In the genomic region with DNA sequence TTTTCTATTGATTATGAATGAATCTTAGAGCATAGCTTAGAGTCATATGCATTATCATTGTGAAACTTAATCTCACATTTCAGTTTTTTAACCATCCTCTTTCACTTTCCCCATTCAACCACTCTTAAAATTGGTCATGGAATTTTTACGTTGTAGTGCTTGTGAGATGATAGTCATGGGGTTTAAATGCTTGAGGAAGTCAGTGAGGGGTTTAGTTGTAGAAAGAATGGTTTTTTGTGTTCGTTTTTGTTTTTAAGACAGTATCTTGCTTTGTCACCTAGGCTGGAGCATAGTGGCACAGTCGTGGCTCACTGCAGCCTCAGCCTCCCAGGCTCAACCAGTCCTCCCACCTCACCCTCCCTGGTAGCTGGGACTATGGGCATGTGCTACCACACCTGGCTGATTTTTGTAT, we compare ENCODE assay signal across 9 cellular contexts. TPM values are rescaled to one million over a fixed set of nuclear protein-coding genes. Genes with fewer than 3 reads are reported as not detected.
DNase-seq lines count a peak whose midpoint lies in the region; ATAC-seq and TF ChIP-seq lines count a peak whose summit lies in the region.
"Had no signal": no experiment of that assay in that cellular context is flagged by ENCODE, and none has a peak within 500 bp of the region (broad histone marks: within the 10 kb centered on the region; RNA-seq: fewer than 3 reads in every experiment).

No MANE protein-coding gene starts in this region.

- peaks cover 65% of the 10 kb centered on the region for H3K4me1 Mint-ChIP-seq in activated T-cell treated with anti-CD3 and anti-CD28 coated beads, Interleukin-2, amount 50 U/mL, for 24 hours (ENCODE audit: low read depth)
- H3K4me1 Mint-ChIP-seq in activated T-cell treated with anti-CD3 and anti-CD28 coated beads, Interleukin-2, amount 50 U/mL, for 4 hours (ENCODE audit: low read depth): peaks cover 57% of the 10 kb centered on the region

- peaks cover 33 to 92% (median 53%) of the 10 kb centered on the region in 4 donors for H3K4me1 ChIP-seq in stomach

- peak overlapping the region; percentile 96 for H3K27ac Mint-ChIP-seq in activated T-cell treated with anti-CD3 and anti-CD28 coated beads, Interleukin-2, amount 50 U/mL, for 24 hours

- peak; percentile 49 for ATAC-seq in HG03060 (IDR thresholded peaks at IDR 0.05; ENCODE audit: low read depth, unreplicated experiment)
- peak; percentile 87 to 89 for ATAC-seq in activated T-cell treated with anti-CD3 and anti-CD28 coated beads, Interleukin-2, amount 50 U/mL, for 4 hours

- no peaks in the 10 kb centered on the region for H3K27me3 ChIP-seq in stomach
- H3K27me3 ChIP-seq: BLaER1 had no signal

- H3K27me3 Mint-ChIP-seq in activated T-cell treated with anti-CD3 and anti-CD28 coated beads, Interleukin-2, amount 50 U/mL, for 24 hours: no peaks in the 10 kb centered on the region
- H3K27me3 Mint-ChIP-seq in activated T-cell treated with anti-CD3 and anti-CD28 coated beads, Interleukin-2, amount 50 U/mL, for 4 hours (ENCODE audit: low read depth): no peaks in the 10 kb centered on the region

- intact Hi-C loops in stomach (cut with DNase I; ENCODE audit: low total_unique reads): no loop called here

- H3K36me3 ChIP-seq in stomach: peaks cover 0 to 44% (median 22%) of the 10 kb centered on the region in 4 donors

- WGBS in stomach, 5 donors: 44 to 71% (median 68%) methylated on average over 3 of the region's 3 CpGs

- no peaks in the 10 kb centered on the region for H3K9me3 Mint-ChIP-seq in activated T-cell treated with anti-CD3 and anti-CD28 coated beads, Interleukin-2, amount 50 U/mL, for 24 hours
- no peaks in the 10 kb centered on the region for H3K9me3 Mint-ChIP-seq in activated T-cell treated with anti-CD3 and anti-CD28 coated beads, Interleukin-2, amount 50 U/mL, for 4 hours

- no peak for TF ChIP-seq CTCF in stomach (IDR thresholded peaks at IDR 0.05)

- H3K4me3 ChIP-seq in stomach: no peak overlapping the region
- H3K4me3 ChIP-seq: BLaER1 had no signal

- peaks cover 49% of the 10 kb centered on the region for H3K36me3 Mint-ChIP-seq in activated T-cell treated with anti-CD3 and anti-CD28 coated beads, Interleukin-2, amount 50 U/mL, for 24 hours (ENCODE audit: low read depth)
- peaks cover 19% of the 10 kb centered on the region for H3K36me3 Mint-ChIP-seq in activated T-cell treated with anti-CD3 and anti-CD28 coated beads, Interleukin-2, amount 50 U/mL, for 4 hours (ENCODE audit: insufficient read depth)

- peak overlapping the region; percentile 69 to 84 (median 71) for H3K27ac ChIP-seq in stomach
- H3K27ac ChIP-seq: BLaER1 had no signal

- no peak for TF ChIP-seq EP300 in stomach (IDR thresholded peaks at IDR 0.05)

- H3K4me3 Mint-ChIP-seq in activated T-cell treated with anti-CD3 and anti-CD28 coated beads, Interleukin-2, amount 50 U/mL, for 24 hours: peak overlapping the region; percentile 46
- H3K4me3 Mint-ChIP-seq in activated T-cell treated with anti-CD3 and anti-CD28 coated beads, Interleukin-2, amount 50 U/mL, for 4 hours: peak overlapping the region; percentile 27

- no peak for TF ChIP-seq POLR2A in stomach (IDR thresholded peaks at IDR 0.05)

- DNase-seq in activated T-cell treated with anti-CD3 and anti-CD28 coated beads, Interleukin-2, amount 50 U/mL, for 24 hours: peak; percentile 62
- DNase-seq in activated T-cell treated with anti-CD3 and anti-CD28 coated beads, Interleukin-2, amount 50 U/mL, for 1 hour: no peak
- DNase-seq in activated T-cell treated with anti-CD3 and anti-CD28 coated beads, Interleukin-2, amount 50 U/mL, for 4 hours: no peak
- DNase-seq in stomach (no peak), dedifferentiated amniotic fluid mesenchymal stem cell (ENCODE audit: extremely low spot score) (no peak), Kasumi-1 (lab: John Stamatoyannopoulos, UW) (no peak), COLO829 (ENCODE audit: low spot score) (no peak)

- no peaks in the 10 kb centered on the region for H3K9me3 ChIP-seq in stomach

RNA-seq across cellular contexts. Expression of a gene that starts 19.6 kb away (rescaled TPM):
- 10 to 100 TPM; 34.1 to 43.3 (median 40.9) TPM for total RNA-seq in activated T-cell treated with anti-CD3 and anti-CD28 coated beads, Interleukin-2, amount 50 U/mL, for 4 hours
- total RNA-seq in stomach: 100 to 1,000 TPM in 1 of 5 donors, 10 to 100 TPM in 4; 19.2 to 182 (median 42.6) TPM
- polyA plus RNA-seq in stomach: 10 to 100 TPM; 13.7 to 17.1 (median 16.6) TPM
